In genomic region chr16:57366544-57367040, GRCh38 we compare ENCODE assay signal across 1 cellular context.
TF ChIP-seq lines count a peak whose summit lies in the region.

No MANE protein-coding gene starts in this region.

TF ChIP-seq in endothelial cell of umbilical vein, 7 proteins besides CTCF, POLR2A, EP300 and RAD21:
- no peak for TF ChIP-seq GATA2 (IDR thresholded peaks at IDR 0.05; ENCODE audit: insufficient read depth, insufficient read length, low read depth, low read length)
- no peak for TF ChIP-seq JUN (IDR thresholded peaks at IDR 0.05; ENCODE audit: borderline replicate concordance, insufficient read depth, insufficient read length, low read depth)
- TF ChIP-seq POLR2AphosphoS5 (IDR thresholded peaks at IDR 0.05; ENCODE audit: insufficient read depth, low read depth, low read length), result no peak
- TF ChIP-seq MYC (IDR thresholded peaks at IDR 0.05; ENCODE audit: low read depth, low read length), result no peak
- no peak for TF ChIP-seq EZH2 (IDR thresholded peaks at IDR 0.05; ENCODE audit: borderline replicate concordance, low read depth, low read length, severe bottlenecking)
- TF ChIP-seq FOS (IDR thresholded peaks at IDR 0.05; ENCODE audit: borderline replicate concordance, insufficient read depth, low read length), result no peak
- TF ChIP-seq MAX (IDR thresholded peaks at IDR 0.05; ENCODE audit: insufficient read depth, insufficient read length), result no peak
TF ChIP-seq in endothelial cell of umbilical vein: peak in this region for 0.
